ENCODE assay signal across 1 cellular context in genomic region chr3:171967137-171967783, GRCh38.
TF ChIP-seq lines count a peak whose summit lies in the region.

No MANE protein-coding gene starts in this region.

TF ChIP-seq in HepG2, 621 proteins besides CTCF, POLR2A, EP300 and RAD21 (continued from another document and continues in another):
- TF ChIP-seq ZNF597 (CRISPR knock-in tag; IDR thresholded peaks at IDR 0.05) (no peak), ZNF749 (CRISPR knock-in tag; IDR thresholded peaks at IDR 0.05; ENCODE audit: borderline replicate concordance) (no peak), GMEB1 (CRISPR knock-in tag; IDR thresholded peaks at IDR 0.05; ENCODE audit: borderline replicate concordance) (no peak), ZNF556 (CRISPR knock-in tag; IDR thresholded peaks at IDR 0.05; ENCODE audit: borderline replicate concordance) (peak; percentile 84; the same call in 1 of the 2 replicates), CC2D1A (CRISPR knock-in tag; IDR thresholded peaks at IDR 0.05) (no peak), ZNF605 (CRISPR knock-in tag; IDR thresholded peaks at IDR 0.05) (peak; percentile 90), ZNF775 (CRISPR knock-in tag; IDR thresholded peaks at IDR 0.05; ENCODE audit: borderline replicate concordance) (no peak), TBX3 (IDR thresholded peaks at IDR 0.05; ENCODE audit: borderline replicate concordance) (peak; percentile 49; the same call in 1 of the 2 replicates), AGO2 (optimal IDR thresholded peaks at IDR 0.05; ENCODE audit: low read depth, low read length) (no peak), ZNF441 (CRISPR knock-in tag; IDR thresholded peaks at IDR 0.05; ENCODE audit: borderline replicate concordance) (peak; percentile 76; the same call in 1 of the 2 replicates), CBFB (CRISPR knock-in tag; IDR thresholded peaks at IDR 0.05) (0 out of 2 replicates have a peak, but pooled peaks have one; percentile 35), USF2 (IDR thresholded peaks at IDR 0.05; ENCODE audit: low read depth, low read length) (no peak), USF2 (CRISPR knock-in tag; IDR thresholded peaks at IDR 0.05; ENCODE audit: borderline replicate concordance) (no peak), ZNF576 (CRISPR knock-in tag; IDR thresholded peaks at IDR 0.05) (no peak), RXRA (CRISPR knock-in tag; IDR thresholded peaks at IDR 0.05) (peak; percentile 89; the same call in 1 of the 2 replicates), FOXP4 (CRISPR knock-in tag; IDR thresholded peaks at IDR 0.05) (peak; percentile 98), ARID3A (IDR thresholded peaks at IDR 0.05; ENCODE audit: low read depth, low read length) (peak; percentile 77), ZNF333 (CRISPR knock-in tag; IDR thresholded peaks at IDR 0.05; ENCODE audit: borderline replicate concordance) (no peak), ZNF557 (CRISPR knock-in tag; IDR thresholded peaks at IDR 0.05) (no peak), KLF9 (CRISPR knock-in tag; IDR thresholded peaks at IDR 0.05; ENCODE audit: low read depth) (no peak; the same call in 1 of the 2 replicates), ZNF574 (CRISPR knock-in tag; IDR thresholded peaks at IDR 0.05) (peak; percentile 65), HNF1B (CRISPR knock-in tag; IDR thresholded peaks at IDR 0.05) (peak; percentile 92), ZNF782 (CRISPR knock-in tag; IDR thresholded peaks at IDR 0.05; ENCODE audit: borderline replicate concordance) (no peak), ZNF275 (CRISPR knock-in tag; IDR thresholded peaks at IDR 0.05; ENCODE audit: borderline replicate concordance) (no peak), POLR2G (IDR thresholded peaks at IDR 0.05; ENCODE audit: low read depth, low read length) (peak; percentile 55; the same call in 1 of the 2 replicates), AFF4 (CRISPR knock-in tag; IDR thresholded peaks at IDR 0.05) (0 out of 2 replicates have a peak, but pooled peaks have one; percentile 77), NKX3-1 (CRISPR knock-in tag; IDR thresholded peaks at IDR 0.05) (no peak; the same call in 1 of the 2 replicates), RFX3 (CRISPR knock-in tag; IDR thresholded peaks at IDR 0.05) (no peak), MXI1 (IDR thresholded peaks at IDR 0.05; ENCODE audit: borderline replicate concordance, low read depth, low read length) (peak; percentile 71; the same call in 1 of the 3 replicates), ZNF24 (IDR thresholded peaks at IDR 0.05) (no peak), ZNF773 (CRISPR knock-in tag; IDR thresholded peaks at IDR 0.05; ENCODE audit: borderline replicate concordance) (no peak)
